ENCODE assay signal across 1 cellular context in the genomic region with DNA sequence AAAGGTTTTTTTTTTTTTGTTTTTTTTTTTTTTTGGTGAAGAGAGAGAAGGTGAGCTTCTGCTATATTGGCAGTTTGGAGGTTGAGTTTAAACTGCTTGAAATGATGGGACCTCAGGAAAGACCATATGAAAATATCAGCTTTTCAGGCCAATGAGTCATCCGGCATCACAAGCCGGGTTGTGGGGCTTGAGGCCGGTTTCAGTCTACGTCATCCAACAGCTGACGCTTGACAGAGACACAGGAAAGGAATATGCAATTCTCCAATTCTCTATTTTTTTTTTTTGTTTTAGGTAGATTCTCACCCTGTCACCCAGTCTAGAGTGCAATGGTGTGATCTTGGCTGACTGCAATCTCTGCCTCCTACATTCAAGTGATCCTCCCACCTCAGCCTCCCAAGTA.
TF ChIP-seq lines count a peak whose summit lies in the region.

No MANE protein-coding gene starts in this region.

TF ChIP-seq in SK-N-SH, 30 proteins besides CTCF, POLR2A, EP300 and RAD21 (continued from another document):
- TF ChIP-seq RXRA (IDR thresholded peaks at IDR 0.05; ENCODE audit: borderline replicate concordance, low read depth) (no peak), CHD2 (IDR thresholded peaks at IDR 0.05; ENCODE audit: low read length, partially characterized antibody) (no peak), FOXJ3 (CRISPR knock-in tag; IDR thresholded peaks at IDR 0.05) (no peak), MEF2A (IDR thresholded peaks at IDR 0.05; ENCODE audit: borderline replicate concordance, low read depth) (no peak), FOXM1 (IDR thresholded peaks at IDR 0.05; ENCODE audit: low read depth) (no peak), TAF1 (IDR thresholded peaks at IDR 0.05; ENCODE audit: borderline replicate concordance, low read depth, low read length) (no peak)
